9 cellular contexts compared by ENCODE assay signal in genomic region chr1:12142891-12143630, GRCh38. TPM values are rescaled to one million over a fixed set of nuclear protein-coding genes. Genes with fewer than 3 reads are reported as not detected.
A peak's percentile ranks its signal among the peaks of the same experiment; 100 is the strongest.
DNase-seq lines count a peak whose midpoint lies in the region; TF ChIP-seq lines count a peak whose summit lies in the region.
"Had no signal": no experiment of that assay in that cellular context is flagged by ENCODE, and none has a peak within 500 bp of the region (broad histone marks: within the 10 kb centered on the region; RNA-seq: fewer than 3 reads in every experiment).

No MANE protein-coding gene starts in this region.

- H4K20me1 ChIP-seq in neural progenitor cell (ENCODE audit: low read depth) = no peaks in the 10 kb centered on the region

- no peaks in the 10 kb centered on the region for H3K36me3 ChIP-seq in neural progenitor cell
- no peaks in the 10 kb centered on the region for H3K36me3 ChIP-seq in MG63

- peaks cover 6% of the 10 kb centered on the region for H3K36me3 Mint-ChIP-seq in dendritic cell treated with granulocyte-macrophage colony-stimulating factor and Interleukin-4, amounts not matched to agents 40 ng/mL and 50 ng/mL, for 4 days (ENCODE audit: low read depth)
- H3K36me3 Mint-ChIP-seq in neural progenitor cell = no peaks in the 10 kb centered on the region

- H3K4me3 ChIP-seq in neural progenitor cell = no peak overlapping the region
- no peak overlapping the region for H3K4me3 ChIP-seq in MG63

- H3K4me2 ChIP-seq in neural progenitor cell = no peak overlapping the region

- peak overlapping the region; percentile 0 for H3K4me3 Mint-ChIP-seq in dendritic cell treated with granulocyte-macrophage colony-stimulating factor and Interleukin-4, amounts not matched to agents 40 ng/mL and 50 ng/mL, for 4 days
- no peak overlapping the region for H3K4me3 Mint-ChIP-seq in neural progenitor cell

- no peak overlapping the region for H3K9ac ChIP-seq in neural progenitor cell

- no peaks in the 10 kb centered on the region for H3K9me3 Mint-ChIP-seq in dendritic cell treated with granulocyte-macrophage colony-stimulating factor and Interleukin-4, amounts not matched to agents 40 ng/mL and 50 ng/mL, for 4 days
- H3K9me3 Mint-ChIP-seq in neural progenitor cell = no peaks in the 10 kb centered on the region

- no peaks in the 10 kb centered on the region for H3K27me3 Mint-ChIP-seq in dendritic cell treated with granulocyte-macrophage colony-stimulating factor and Interleukin-4, amounts not matched to agents 40 ng/mL and 50 ng/mL, for 4 days
- H3K27me3 Mint-ChIP-seq in neural progenitor cell (ENCODE audit: insufficient read depth, low read depth) = peaks cover 2% of the 10 kb centered on the region

- peak; percentile 92 for DNase-seq in CD1c-positive myeloid dendritic cell (ENCODE audit: extremely low spot score)
- peak; percentile 51 for DNase-seq in NOMO-1 treated with DMSO at 0.1 percent for 48 hours (lab: John Stamatoyannopoulos, UW; ENCODE audit: unreplicated experiment)
- no peak for DNase-seq in neural progenitor cell (ENCODE audit: low spot score)
- DNase-seq in germinal center (ENCODE audit: low spot score) = no peak
- DNase-seq in HCEC 1CT = no peak
- no peak for DNase-seq in MG63
- no peak for DNase-seq in GDM1 (lab: John Stamatoyannopoulos, UW)
- DNase-seq: SW 1271 had no signal

- peak overlapping the region; percentile 93 for H3K27ac Mint-ChIP-seq in dendritic cell treated with granulocyte-macrophage colony-stimulating factor and Interleukin-4, amounts not matched to agents 40 ng/mL and 50 ng/mL, for 4 days
- peak overlapping the region; percentile 48 for H3K27ac Mint-ChIP-seq in neural progenitor cell

- H3K4me1 ChIP-seq in neural progenitor cell = peaks cover 11% of the 10 kb centered on the region

- intact Hi-C loops in dendritic cell treated with granulocyte-macrophage colony-stimulating factor and Interleukin-4, amounts not matched to agents 40 ng/mL and 50 ng/mL, for 4 days (cut with micrococcal nuclease) = loop anchor here (5.0 kb wide), 1 partner anchor 39 kb away; no protein-coding TSS in a partner anchor

- H3K27me3 ChIP-seq in neural progenitor cell (no peaks in the 10 kb centered on the region), MG63 (no peaks in the 10 kb centered on the region)

- H3K9me3 ChIP-seq in neural progenitor cell (ENCODE audit: low read depth) (no peaks in the 10 kb centered on the region), MG63 (no peaks in the 10 kb centered on the region)

- no peaks in the 10 kb centered on the region for H3K79me2 ChIP-seq in neural progenitor cell (ENCODE audit: low read depth)

- H3K4me1 Mint-ChIP-seq in dendritic cell treated with granulocyte-macrophage colony-stimulating factor and Interleukin-4, amounts not matched to agents 40 ng/mL and 50 ng/mL, for 4 days (ENCODE audit: low read depth) = peaks cover 100% of the 10 kb centered on the region
- peaks cover 30% of the 10 kb centered on the region for H3K4me1 Mint-ChIP-seq in neural progenitor cell

- no peaks in the 10 kb centered on the region for H3F3A ChIP-seq in neural progenitor cell (ENCODE audit: low read depth)

- TF ChIP-seq CTCF in neural progenitor cell (IDR thresholded peaks at IDR 0.05) = no peak

- no peak overlapping the region for H3K27ac ChIP-seq in neural progenitor cell

- no peak overlapping the region for H2AFZ ChIP-seq in neural progenitor cell (replicated peaks)

RNA-seq across cellular contexts. Expression of gene TNFRSF1B, which starts 23.7 kb away (rescaled TPM):
- 0.04 and 0.22 TPM in 2 replicates for total RNA-seq in neural progenitor cell (ENCODE audit: low replicate concordance)
- 2.5 and 3.9 TPM in 2 replicates for total RNA-seq in MG63 (2014; rRNA removed; shearing (Covaris generic); ENCODE audit: low replicate concordance)

Comparison
In these comparisons a context has a peak if more than half of its experiments do, and no peak if none do; other contexts are left out.
1. DNase-seq: peak in CD1c-positive myeloid dendritic cell (single experiment) and NOMO-1 treated with DMSO at 0.1 percent for 48 hours (single experiment); none in neural progenitor cell (single experiment), germinal center (single experiment), HCEC 1CT (single experiment), MG63 (single experiment) and GDM1 (single experiment).